Comparison of ENCODE assay signal across 1 cellular context in the genomic region with DNA sequence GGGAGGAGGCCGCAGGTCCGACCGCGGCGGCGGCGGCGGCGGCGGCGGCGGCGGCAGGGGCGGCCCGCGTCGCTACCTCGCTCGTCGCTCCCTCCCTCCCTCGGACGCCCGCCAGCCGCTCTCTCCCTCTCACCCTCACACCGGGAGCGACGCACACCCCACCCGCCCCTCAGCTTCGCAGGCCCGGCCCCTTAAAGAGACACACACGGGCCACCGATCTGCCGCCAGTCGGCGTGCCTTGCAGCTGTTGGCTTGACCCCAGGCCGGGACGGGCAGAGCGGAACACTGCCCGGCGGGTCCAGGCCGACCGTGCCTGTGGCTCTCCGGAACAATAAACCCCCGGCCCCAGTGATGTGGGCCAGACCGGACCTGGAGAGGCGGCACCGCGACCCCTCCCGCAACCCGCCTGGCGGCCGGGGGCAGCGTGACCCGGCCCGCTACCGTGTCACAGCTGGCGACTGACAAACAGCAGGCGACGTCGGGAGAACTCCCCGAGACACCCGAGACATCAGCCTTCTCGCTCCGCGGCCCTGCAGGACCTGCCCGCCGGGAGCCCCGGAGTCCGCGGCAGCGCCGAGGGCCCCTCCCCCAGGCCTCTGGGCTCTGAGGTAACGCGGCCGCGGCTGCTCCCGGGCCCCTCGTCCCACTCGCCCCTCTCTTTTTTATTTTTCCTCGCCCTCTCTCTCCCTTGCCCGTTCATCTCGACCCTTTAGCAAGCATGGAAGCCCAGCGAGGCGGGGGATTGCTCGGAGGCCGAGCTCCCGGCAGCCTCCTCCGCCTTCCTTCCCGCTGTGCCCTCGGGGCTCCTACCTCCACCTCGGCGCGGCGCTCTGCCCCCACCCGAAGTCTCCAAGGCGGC.
TF ChIP-seq lines count a peak whose summit lies in the region.

A gene with protein sequence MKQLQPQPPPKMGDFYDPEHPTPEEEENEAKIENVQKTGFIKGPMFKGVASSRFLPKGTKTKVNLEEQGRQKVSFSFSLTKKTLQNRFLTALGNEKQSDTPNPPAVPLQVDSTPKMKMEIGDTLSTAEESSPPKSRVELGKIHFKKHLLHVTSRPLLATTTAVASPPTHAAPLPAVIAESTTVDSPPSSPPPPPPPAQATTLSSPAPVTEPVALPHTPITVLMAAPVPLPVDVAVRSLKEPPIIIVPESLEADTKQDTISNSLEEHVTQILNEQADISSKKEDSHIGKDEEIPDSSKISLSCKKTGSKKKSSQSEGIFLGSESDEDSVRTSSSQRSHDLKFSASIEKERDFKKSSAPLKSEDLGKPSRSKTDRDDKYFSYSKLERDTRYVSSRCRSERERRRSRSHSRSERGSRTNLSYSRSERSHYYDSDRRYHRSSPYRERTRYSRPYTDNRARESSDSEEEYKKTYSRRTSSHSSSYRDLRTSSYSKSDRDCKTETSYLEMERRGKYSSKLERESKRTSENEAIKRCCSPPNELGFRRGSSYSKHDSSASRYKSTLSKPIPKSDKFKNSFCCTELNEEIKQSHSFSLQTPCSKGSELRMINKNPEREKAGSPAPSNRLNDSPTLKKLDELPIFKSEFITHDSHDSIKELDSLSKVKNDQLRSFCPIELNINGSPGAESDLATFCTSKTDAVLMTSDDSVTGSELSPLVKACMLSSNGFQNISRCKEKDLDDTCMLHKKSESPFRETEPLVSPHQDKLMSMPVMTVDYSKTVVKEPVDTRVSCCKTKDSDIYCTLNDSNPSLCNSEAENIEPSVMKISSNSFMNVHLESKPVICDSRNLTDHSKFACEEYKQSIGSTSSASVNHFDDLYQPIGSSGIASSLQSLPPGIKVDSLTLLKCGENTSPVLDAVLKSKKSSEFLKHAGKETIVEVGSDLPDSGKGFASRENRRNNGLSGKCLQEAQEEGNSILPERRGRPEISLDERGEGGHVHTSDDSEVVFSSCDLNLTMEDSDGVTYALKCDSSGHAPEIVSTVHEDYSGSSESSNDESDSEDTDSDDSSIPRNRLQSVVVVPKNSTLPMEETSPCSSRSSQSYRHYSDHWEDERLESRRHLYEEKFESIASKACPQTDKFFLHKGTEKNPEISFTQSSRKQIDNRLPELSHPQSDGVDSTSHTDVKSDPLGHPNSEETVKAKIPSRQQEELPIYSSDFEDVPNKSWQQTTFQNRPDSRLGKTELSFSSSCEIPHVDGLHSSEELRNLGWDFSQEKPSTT (N-terminal part only) (minus strand): TSS at position 124 of the 859 bp plus-strand sequence. CDS start 189 bp downstream, outside the sequence.

TF ChIP-seq in K562, 482 proteins besides CTCF, POLR2A, EP300 and RAD21 (continued from another document and continues in another):
- TF ChIP-seq CBX1 (IDR thresholded peaks at IDR 0.05; ENCODE audit: low read depth) (peak; percentile 53), NCOA2 (IDR thresholded peaks at IDR 0.05; ENCODE audit: partially characterized antibody in 2 of 2) (no peak), POLR2H (tag; IDR thresholded peaks at IDR 0.05; ENCODE audit: low read depth) (no peak), BDP1 (IDR thresholded peaks at IDR 0.05; ENCODE audit: insufficient read depth, insufficient read length) (no peak), ZZZ3 (IDR thresholded peaks at IDR 0.05) (no peak), ZNF3 (CRISPR knock-in tag; IDR thresholded peaks at IDR 0.05) (no peak), ZNF12 (CRISPR knock-in tag; IDR thresholded peaks at IDR 0.05) (0 out of 2 replicates have a peak, but pooled peaks have one; percentile 18), RB1 (IDR thresholded peaks at IDR 0.05; ENCODE audit: low read depth) (peak; percentile 59; the same call in 1 of the 2 replicates), FOXM1 (IDR thresholded peaks at IDR 0.05; ENCODE audit: low read depth) (peak; percentile 78), FOXM1 (CRISPR knock-in tag; IDR thresholded peaks at IDR 0.05; ENCODE audit: low read depth) (peak; percentile 51; the same call in 1 of the 2 replicates), MYBL2 (IDR thresholded peaks at IDR 0.05; ENCODE audit: low read depth) (no peak), MYBL2 (CRISPR knock-in tag; IDR thresholded peaks at IDR 0.05; ENCODE audit: borderline replicate concordance) (no peak), NUFIP1 (IDR thresholded peaks at IDR 0.05; ENCODE audit: partially characterized antibody) (peak; percentile 19), RFX7 (CRISPR knock-in tag; IDR thresholded peaks at IDR 0.05) (no peak), HNRNPH1 (optimal IDR thresholded peaks at IDR 0.05; ENCODE audit: low read depth, low read length) (no peak), ZNF76 (CRISPR knock-in tag; IDR thresholded peaks at IDR 0.05; ENCODE audit: borderline replicate concordance) (peak; percentile 73; the same call in 1 of the 2 replicates), NFIX (CRISPR knock-in tag; IDR thresholded peaks at IDR 0.05; ENCODE audit: low read depth) (no peak), PHTF2 (CRISPR knock-in tag; IDR thresholded peaks at IDR 0.05) (no peak), ZNF551 (CRISPR knock-in tag; IDR thresholded peaks at IDR 0.05) (no peak), NEUROD1 (IDR thresholded peaks at IDR 0.05; ENCODE audit: borderline replicate concordance, low read depth, low read length, partially characterized antibody) (peak; percentile 90), NFXL1 (CRISPR knock-in tag; IDR thresholded peaks at IDR 0.05) (no peak), BCOR (IDR thresholded peaks at IDR 0.05) (peak; percentile 55), PML (IDR thresholded peaks at IDR 0.05; ENCODE audit: low read length) (no peak), GTF2A2 (tag; IDR thresholded peaks at IDR 0.05) (no peak), MYC (IDR thresholded peaks at IDR 0.05; ENCODE audit: low read depth, low read length) (no peak; the same call in none of the 2 replicates), MYC (CRISPR knock-in tag; IDR thresholded peaks at IDR 0.05; ENCODE audit: borderline replicate concordance, low read depth) (peak; percentile 45; the same call in 1 of the 2 replicates), POLR2B (IDR thresholded peaks at IDR 0.05; ENCODE audit: low read depth, partially characterized antibody) (peak; percentile 10), DACH1 (IDR thresholded peaks at IDR 0.05; ENCODE audit: partially characterized antibody) (peak; percentile 92), ESRRB (CRISPR knock-in tag; IDR thresholded peaks at IDR 0.05; ENCODE audit: borderline replicate concordance) (no peak), PRPF4 (IDR thresholded peaks at IDR 0.05; ENCODE audit: insufficient read depth, low read depth, low read length, poor library complexity, severe bottlenecking) (no peak)
- TF ChIP-seq, protein P1, sequence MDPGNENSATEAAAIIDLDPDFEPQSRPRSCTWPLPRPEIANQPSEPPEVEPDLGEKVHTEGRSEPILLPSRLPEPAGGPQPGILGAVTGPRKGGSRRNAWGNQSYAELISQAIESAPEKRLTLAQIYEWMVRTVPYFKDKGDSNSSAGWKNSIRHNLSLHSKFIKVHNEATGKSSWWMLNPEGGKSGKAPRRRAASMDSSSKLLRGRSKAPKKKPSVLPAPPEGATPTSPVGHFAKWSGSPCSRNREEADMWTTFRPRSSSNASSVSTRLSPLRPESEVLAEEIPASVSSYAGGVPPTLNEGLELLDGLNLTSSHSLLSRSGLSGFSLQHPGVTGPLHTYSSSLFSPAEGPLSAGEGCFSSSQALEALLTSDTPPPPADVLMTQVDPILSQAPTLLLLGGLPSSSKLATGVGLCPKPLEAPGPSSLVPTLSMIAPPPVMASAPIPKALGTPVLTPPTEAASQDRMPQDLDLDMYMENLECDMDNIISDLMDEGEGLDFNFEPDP (CRISPR knock-in tag; IDR thresholded peaks at IDR 0.05), result no peak
- TF ChIP-seq, protein P2, sequence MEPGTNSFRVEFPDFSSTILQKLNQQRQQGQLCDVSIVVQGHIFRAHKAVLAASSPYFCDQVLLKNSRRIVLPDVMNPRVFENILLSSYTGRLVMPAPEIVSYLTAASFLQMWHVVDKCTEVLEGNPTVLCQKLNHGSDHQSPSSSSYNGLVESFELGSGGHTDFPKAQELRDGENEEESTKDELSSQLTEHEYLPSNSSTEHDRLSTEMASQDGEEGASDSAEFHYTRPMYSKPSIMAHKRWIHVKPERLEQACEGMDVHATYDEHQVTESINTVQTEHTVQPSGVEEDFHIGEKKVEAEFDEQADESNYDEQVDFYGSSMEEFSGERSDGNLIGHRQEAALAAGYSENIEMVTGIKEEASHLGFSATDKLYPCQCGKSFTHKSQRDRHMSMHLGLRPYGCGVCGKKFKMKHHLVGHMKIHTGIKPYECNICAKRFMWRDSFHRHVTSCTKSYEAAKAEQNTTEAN (CRISPR knock-in tag; IDR thresholded peaks at IDR 0.05), result no peak
- TF ChIP-seq, protein P3, sequence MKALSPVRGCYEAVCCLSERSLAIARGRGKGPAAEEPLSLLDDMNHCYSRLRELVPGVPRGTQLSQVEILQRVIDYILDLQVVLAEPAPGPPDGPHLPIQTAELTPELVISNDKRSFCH (CRISPR knock-in tag; IDR thresholded peaks at IDR 0.05), result no peak
- TF ChIP-seq, protein P3 (tag; IDR thresholded peaks at IDR 0.05), result peak; percentile 43
- TF ChIP-seq, protein P4, sequence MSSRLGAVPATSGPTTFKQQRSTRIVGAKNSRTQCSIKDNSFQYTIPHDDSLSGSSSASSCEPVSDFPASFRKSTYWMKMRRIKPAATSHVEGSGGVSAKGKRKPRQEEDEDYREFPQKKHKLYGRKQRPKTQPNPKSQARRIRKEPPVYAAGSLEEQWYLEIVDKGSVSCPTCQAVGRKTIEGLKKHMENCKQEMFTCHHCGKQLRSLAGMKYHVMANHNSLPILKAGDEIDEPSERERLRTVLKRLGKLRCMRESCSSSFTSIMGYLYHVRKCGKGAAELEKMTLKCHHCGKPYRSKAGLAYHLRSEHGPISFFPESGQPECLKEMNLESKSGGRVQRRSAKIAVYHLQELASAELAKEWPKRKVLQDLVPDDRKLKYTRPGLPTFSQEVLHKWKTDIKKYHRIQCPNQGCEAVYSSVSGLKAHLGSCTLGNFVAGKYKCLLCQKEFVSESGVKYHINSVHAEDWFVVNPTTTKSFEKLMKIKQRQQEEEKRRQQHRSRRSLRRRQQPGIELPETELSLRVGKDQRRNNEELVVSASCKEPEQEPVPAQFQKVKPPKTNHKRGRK (tag; IDR thresholded peaks at IDR 0.05), result no peak
- TF ChIP-seq, protein P5, sequence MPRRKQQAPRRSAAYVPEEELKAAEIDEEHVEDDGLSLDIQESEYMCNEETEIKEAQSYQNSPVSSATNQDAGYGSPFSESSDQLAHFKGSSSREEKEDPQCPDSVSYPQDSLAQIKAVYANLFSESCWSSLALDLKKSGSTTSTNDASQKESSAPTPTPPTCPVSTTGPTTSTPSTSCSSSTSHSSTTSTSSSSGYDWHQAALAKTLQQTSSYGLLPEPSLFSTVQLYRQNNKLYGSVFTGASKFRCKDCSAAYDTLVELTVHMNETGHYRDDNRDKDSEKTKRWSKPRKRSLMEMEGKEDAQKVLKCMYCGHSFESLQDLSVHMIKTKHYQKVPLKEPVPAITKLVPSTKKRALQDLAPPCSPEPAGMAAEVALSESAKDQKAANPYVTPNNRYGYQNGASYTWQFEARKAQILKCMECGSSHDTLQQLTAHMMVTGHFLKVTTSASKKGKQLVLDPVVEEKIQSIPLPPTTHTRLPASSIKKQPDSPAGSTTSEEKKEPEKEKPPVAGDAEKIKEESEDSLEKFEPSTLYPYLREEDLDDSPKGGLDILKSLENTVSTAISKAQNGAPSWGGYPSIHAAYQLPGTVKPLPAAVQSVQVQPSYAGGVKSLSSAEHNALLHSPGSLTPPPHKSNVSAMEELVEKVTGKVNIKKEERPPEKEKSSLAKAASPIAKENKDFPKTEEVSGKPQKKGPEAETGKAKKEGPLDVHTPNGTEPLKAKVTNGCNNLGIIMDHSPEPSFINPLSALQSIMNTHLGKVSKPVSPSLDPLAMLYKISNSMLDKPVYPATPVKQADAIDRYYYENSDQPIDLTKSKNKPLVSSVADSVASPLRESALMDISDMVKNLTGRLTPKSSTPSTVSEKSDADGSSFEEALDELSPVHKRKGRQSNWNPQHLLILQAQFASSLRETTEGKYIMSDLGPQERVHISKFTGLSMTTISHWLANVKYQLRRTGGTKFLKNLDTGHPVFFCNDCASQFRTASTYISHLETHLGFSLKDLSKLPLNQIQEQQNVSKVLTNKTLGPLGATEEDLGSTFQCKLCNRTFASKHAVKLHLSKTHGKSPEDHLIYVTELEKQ (CRISPR knock-in tag; IDR thresholded peaks at IDR 0.05), result no peak
- TF ChIP-seq, protein P6, sequence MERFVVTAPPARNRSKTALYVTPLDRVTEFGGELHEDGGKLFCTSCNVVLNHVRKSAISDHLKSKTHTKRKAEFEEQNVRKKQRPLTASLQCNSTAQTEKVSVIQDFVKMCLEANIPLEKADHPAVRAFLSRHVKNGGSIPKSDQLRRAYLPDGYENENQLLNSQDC (CRISPR knock-in tag; IDR thresholded peaks at IDR 0.05), result no peak
- TF ChIP-seq, protein P7, sequence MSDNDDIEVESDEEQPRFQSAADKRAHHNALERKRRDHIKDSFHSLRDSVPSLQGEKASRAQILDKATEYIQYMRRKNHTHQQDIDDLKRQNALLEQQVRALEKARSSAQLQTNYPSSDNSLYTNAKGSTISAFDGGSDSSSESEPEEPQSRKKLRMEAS (CRISPR knock-in tag; IDR thresholded peaks at IDR 0.05), result 0 out of 2 replicates have a peak, but pooled peaks have one; percentile 51
- TF ChIP-seq, protein P8, sequence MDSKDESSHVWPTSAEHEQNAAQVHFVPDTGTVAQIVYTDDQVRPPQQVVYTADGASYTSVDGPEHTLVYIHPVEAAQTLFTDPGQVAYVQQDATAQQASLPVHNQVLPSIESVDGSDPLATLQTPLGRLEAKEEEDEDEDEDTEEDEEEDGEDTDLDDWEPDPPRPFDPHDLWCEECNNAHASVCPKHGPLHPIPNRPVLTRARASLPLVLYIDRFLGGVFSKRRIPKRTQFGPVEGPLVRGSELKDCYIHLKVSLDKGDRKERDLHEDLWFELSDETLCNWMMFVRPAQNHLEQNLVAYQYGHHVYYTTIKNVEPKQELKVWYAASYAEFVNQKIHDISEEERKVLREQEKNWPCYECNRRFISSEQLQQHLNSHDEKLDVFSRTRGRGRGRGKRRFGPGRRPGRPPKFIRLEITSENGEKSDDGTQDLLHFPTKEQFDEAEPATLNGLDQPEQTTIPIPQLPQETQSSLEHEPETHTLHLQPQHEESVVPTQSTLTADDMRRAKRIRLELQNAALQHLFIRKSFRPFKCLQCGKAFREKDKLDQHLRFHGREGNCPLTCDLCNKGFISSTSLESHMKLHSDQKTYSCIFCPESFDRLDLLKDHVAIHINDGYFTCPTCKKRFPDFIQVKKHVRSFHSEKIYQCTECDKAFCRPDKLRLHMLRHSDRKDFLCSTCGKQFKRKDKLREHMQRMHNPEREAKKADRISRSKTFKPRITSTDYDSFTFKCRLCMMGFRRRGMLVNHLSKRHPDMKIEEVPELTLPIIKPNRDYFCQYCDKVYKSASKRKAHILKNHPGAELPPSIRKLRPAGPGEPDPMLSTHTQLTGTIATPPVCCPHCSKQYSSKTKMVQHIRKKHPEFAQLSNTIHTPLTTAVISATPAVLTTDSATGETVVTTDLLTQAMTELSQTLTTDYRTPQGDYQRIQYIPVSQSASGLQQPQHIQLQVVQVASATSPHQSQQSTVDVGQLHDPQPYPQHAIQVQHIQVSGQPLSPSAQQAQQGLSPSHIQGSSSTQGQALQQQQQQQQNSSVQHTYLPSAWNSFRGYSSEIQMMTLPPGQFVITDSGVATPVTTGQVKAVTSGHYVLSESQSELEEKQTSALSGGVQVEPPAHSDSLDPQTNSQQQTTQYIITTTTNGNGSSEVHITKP (IDR thresholded peaks at IDR 0.05; ENCODE audit: partially characterized antibody), result peak; percentile 64
- TF ChIP-seq, protein P9, sequence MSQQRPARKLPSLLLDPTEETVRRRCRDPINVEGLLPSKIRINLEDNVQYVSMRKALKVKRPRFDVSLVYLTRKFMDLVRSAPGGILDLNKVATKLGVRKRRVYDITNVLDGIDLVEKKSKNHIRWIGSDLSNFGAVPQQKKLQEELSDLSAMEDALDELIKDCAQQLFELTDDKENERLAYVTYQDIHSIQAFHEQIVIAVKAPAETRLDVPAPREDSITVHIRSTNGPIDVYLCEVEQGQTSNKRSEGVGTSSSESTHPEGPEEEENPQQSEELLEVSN (IDR thresholded peaks at IDR 0.05; ENCODE audit: borderline replicate concordance in 1 of 2, extremely low read depth in 1 of 2, insufficient read depth in 1 of 2, insufficient read length in 1 of 2, low read depth in 1 of 2, low read length in 1 of 2, poor library complexity in 1 of 2, severe bottlenecking in 1 of 2), result peak in 1 of 2 experiments; percentile 44
